In the genomic region with DNA sequence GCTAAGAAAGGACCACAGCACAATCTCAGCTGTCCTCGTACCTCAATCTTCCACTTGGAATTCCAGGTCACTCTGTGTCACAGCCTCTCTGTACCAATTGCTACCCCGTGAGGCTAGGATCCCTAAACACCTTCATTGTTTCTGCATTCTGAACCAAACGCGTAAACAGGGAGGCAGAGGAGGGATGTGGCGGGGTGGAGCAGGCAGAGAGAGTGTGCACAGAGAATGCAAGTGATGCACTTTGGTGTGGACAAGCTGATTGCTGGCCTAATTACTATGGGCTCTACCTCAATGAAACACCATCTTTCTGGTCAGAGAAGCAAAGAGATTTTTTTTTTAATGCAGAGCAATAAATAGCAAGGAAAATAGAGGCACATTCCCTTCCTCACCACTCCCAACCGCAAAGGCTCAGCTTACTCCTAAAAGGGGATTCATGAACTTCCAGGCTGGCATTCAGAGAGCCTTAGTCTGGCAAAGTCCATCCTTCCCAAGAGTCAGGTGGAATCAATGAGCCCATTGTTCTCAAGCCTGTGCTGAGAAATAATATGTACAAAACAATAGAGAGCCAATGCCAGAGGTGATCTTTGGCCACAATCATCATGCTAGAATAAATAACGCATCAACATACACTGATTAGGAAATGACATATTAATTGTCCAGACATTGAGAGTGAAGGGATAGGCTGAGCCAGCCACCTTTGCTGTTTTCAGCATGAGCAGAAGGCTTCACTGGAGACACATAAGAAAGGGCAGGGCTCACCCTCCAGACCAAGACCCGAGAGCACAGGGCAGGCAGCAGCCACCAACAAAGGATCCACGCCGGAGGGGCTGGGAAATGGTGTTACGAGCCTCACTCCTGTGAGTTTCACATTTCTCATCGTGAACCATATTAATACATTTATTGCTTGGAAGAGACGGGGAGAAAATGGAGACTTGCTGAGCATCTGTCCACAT, we compare ENCODE assay signal across 25 cellular contexts.
A peak's percentile ranks its signal among the peaks of the same experiment; 100 is the strongest.
DNase-seq lines count a peak whose midpoint lies in the region; ATAC-seq and TF ChIP-seq lines count a peak whose summit lies in the region.
"Had no signal": no experiment of that assay in that cellular context is flagged by ENCODE, and none has a peak within 500 bp of the region (broad histone marks: within the 10 kb centered on the region; RNA-seq: fewer than 3 reads in every experiment).

No MANE protein-coding gene starts in this region.

- H3K36me3 ChIP-seq in breast epithelium (no peaks in the 10 kb centered on the region), thyroid gland (no peaks in the 10 kb centered on the region), GM23248 (ENCODE audit: low read depth) (no peaks in the 10 kb centered on the region)
- H3K36me3 ChIP-seq: MG63, neutrophil had no signal

- no peaks in the 10 kb centered on the region for H3K36me3 Mint-ChIP-seq in MCF 10A (ENCODE audit: insufficient read depth, unreplicated experiment)
- H3K36me3 Mint-ChIP-seq: IgD-negative memory B cell, type B pancreatic cell had no signal

- no peak for TF ChIP-seq POLR2A in breast epithelium (IDR thresholded peaks at IDR 0.05)
- no peak for TF ChIP-seq POLR2A in thyroid gland (IDR thresholded peaks at IDR 0.05)

- no peak for ATAC-seq in GM21447 (IDR thresholded peaks at IDR 0.05; ENCODE audit: unreplicated experiment)
- ATAC-seq in HG03159 (IDR thresholded peaks at IDR 0.05; ENCODE audit: unreplicated experiment): no peak
- ATAC-seq: activated CD4-positive, alpha-beta T cell treated with anti-CD3 and anti-CD28 coated beads for 36 hours; stimulated activated naive CD8-positive, alpha-beta T cell treated with anti-CD3 and anti-CD28 coated beads, Interleukin-15, Interleukin-2, amounts not matched to agents 100 U/mL and 50 U/mL, for 24 hours had no signal

- no peaks in the 10 kb centered on the region for H3K9me2 ChIP-seq in GM23248 (ENCODE audit: insufficient read depth)

- no peaks in the 10 kb centered on the region for H3K79me2 ChIP-seq in GM23248 (ENCODE audit: insufficient read depth)

- H2AFZ ChIP-seq in GM23248: no peak overlapping the region

- CTCF ChIA-PET in MCF 10A (lab: Yijun Ruan, JAX): interaction anchor here (0.9 kb wide), 1 partner anchor 19 kb away, joined by 3 read pairs; no protein-coding TSS in a partner anchor

- intact Hi-C loops in breast epithelium (cut with DNase I; ENCODE audit: low total_unique reads) (no loop called here), MCF 10A (cut with micrococcal nuclease) (no loop called here), thyroid gland (cut with DNase I) (no loop called here)

- no peaks in the 10 kb centered on the region for H3K27me3 Mint-ChIP-seq in MCF 10A (ENCODE audit: insufficient read depth, unreplicated experiment)
- H3K27me3 Mint-ChIP-seq: central memory CD8-positive, alpha-beta T cell; type B pancreatic cell had no signal

- H3K4me1 ChIP-seq in breast epithelium (peaks cover 0 to 13% of the 10 kb centered on the region in 2 donors), thyroid gland (peaks cover 34 to 36% of the 10 kb centered on the region in 2 donors), GM23248 (ENCODE audit: insufficient read depth) (no peaks in the 10 kb centered on the region)

- DNase-seq in breast epithelium (ENCODE audit: low spot score in 2 of 2) (peak in 1 of 2 donors; percentile 64), MCF 10A (ENCODE audit: unreplicated experiment) (no peak), SW480 (ENCODE audit: low spot score) (peak; percentile 87), mucosa of gallbladder (ENCODE audit: low spot score) (peak; percentile 70), thyroid gland (no peak), GM23248 (no peak)
- DNase-seq: 8988T; activated CD4-positive, alpha-beta T cell treated with anti-CD3 and anti-CD28 coated beads for 36 hours; activated naive CD4-positive, alpha-beta T cell treated with anti-CD3 and anti-CD28 coated beads for 36 hours; activated T-cell treated with anti-CD3 and anti-CD28 coated beads, Interleukin-2, amount 50 U/mL, for 48 hours; AML-193; hypothalamus; MG63; NCI-H1436; NCI-H69; stimulated activated CD4-positive, alpha-beta T cell treated with anti-CD3 and anti-CD28 coated beads, Interleukin-4, amount 100 ng/mL, for 4 hours; stimulated activated naive CD8-positive, alpha-beta T cell treated with anti-CD3 and anti-CD28 coated beads, Interleukin-15, Interleukin-2, amounts not matched to agents 100 U/mL and 50 U/mL, for 24 hours had no signal

- in situ Hi-C loops in GM23248 (cut with MboI): no loop called here

- no peak overlapping the region for H3K4me3 Mint-ChIP-seq in MCF 10A (ENCODE audit: unreplicated experiment)
- H3K4me3 Mint-ChIP-seq: activated CD4-positive, alpha-beta T cell treated with anti-CD3 and anti-CD28 coated beads for 36 hours; activated naive CD4-positive, alpha-beta T cell treated with anti-CD3 and anti-CD28 coated beads for 36 hours; central memory CD8-positive, alpha-beta T cell; IgD-negative memory B cell; type B pancreatic cell had no signal

- H3K9me3 ChIP-seq in breast epithelium: no peaks in the 10 kb centered on the region
- no peaks in the 10 kb centered on the region for H3K9me3 ChIP-seq in thyroid gland
- no peaks in the 10 kb centered on the region for H3K9me3 ChIP-seq in GM23248 (ENCODE audit: low read depth)
- H3K9me3 ChIP-seq: MG63, neutrophil had no signal

- no peaks in the 10 kb centered on the region for H3K9me3 Mint-ChIP-seq in MCF 10A (ENCODE audit: unreplicated experiment)
- H3K9me3 Mint-ChIP-seq: activated naive CD4-positive, alpha-beta T cell treated with anti-CD3 and anti-CD28 coated beads for 36 hours; central memory CD8-positive, alpha-beta T cell; IgD-negative memory B cell had no signal

- H3K27me3 ChIP-seq in breast epithelium: no peaks in the 10 kb centered on the region
- H3K27me3 ChIP-seq in thyroid gland: no peaks in the 10 kb centered on the region
- no peaks in the 10 kb centered on the region for H3K27me3 ChIP-seq in GM23248 (replicated peaks; ENCODE audit: insufficient read depth)
- H3K27me3 ChIP-seq: MG63, neutrophil had no signal

- H3K27ac Mint-ChIP-seq in MCF 10A (ENCODE audit: low read depth, unreplicated experiment): no peak overlapping the region
- H3K27ac Mint-ChIP-seq: activated CD4-positive, alpha-beta T cell treated with anti-CD3 and anti-CD28 coated beads for 36 hours; activated naive CD4-positive, alpha-beta T cell treated with anti-CD3 and anti-CD28 coated beads for 36 hours; IgD-negative memory B cell; type B pancreatic cell had no signal

- TF ChIP-seq CTCF in breast epithelium (IDR thresholded peaks at IDR 0.05) (no peak), MCF 10A (IDR thresholded peaks at IDR 0.05; ENCODE audit: unreplicated experiment) (no peak), thyroid gland (IDR thresholded peaks at IDR 0.05) (no peak)

- H4K20me1 ChIP-seq in GM23248 (ENCODE audit: insufficient read depth): no peaks in the 10 kb centered on the region

- no peak overlapping the region for H3K9ac ChIP-seq in GM23248

- H3F3A ChIP-seq in GM23248 (ENCODE audit: insufficient read depth): no peaks in the 10 kb centered on the region

- no peak overlapping the region for H3K4me2 ChIP-seq in GM23248 (ENCODE audit: unreplicated experiment)

- BruUV-seq in MCF 10A (replicated peaks; lab: Mats Ljungman, UMichigan): no TSS peak

- POLR2A ChIA-PET in MCF 10A (lab: Yijun Ruan, JAX): no interaction called here

- H3K4me3 ChIP-seq in breast epithelium (no peak overlapping the region), thyroid gland (replicated peaks in 1 of 3) (no peak overlapping the region), GM23248 (no peak overlapping the region)
- H3K4me3 ChIP-seq: MG63 had no signal

- WGBS in thyroid gland, 2 donors: 86 to 88% methylated on average over 13 of the region's 13 CpGs
- 81 to 83% methylated on average over 13 of the region's 13 CpGs for WGBS in GM23248 (ENCODE audit: low coverage in 1 of 2, low lambda C conversion rate in 2 of 2, missing lambda C conversion rate in 2 of 2), 2 experiments

- peak overlapping the region; percentile 56 to 76 for H3K27ac ChIP-seq in breast epithelium
- H3K27ac ChIP-seq in thyroid gland: peak overlapping the region; percentile 12 to 43 (median 37)
- no peak overlapping the region for H3K27ac ChIP-seq in GM23248
- H3K27ac ChIP-seq: epithelial cell of prostate, HL-60, neutrophil had no signal

- no peaks in the 10 kb centered on the region for H3K4me1 Mint-ChIP-seq in MCF 10A (ENCODE audit: insufficient read depth, unreplicated experiment)
- H3K4me1 Mint-ChIP-seq: activated CD4-positive, alpha-beta T cell treated with anti-CD3 and anti-CD28 coated beads for 36 hours; central memory CD8-positive, alpha-beta T cell had no signal

Comparison
In these comparisons a context has a peak if more than half of its experiments do, and no peak if none do; other contexts are left out.
1. DNase-seq: peak in SW480 (single experiment) and mucosa of gallbladder (single experiment); none in MCF 10A (single experiment), thyroid gland (0 of 2) and GM23248 (single experiment).